Comparison of ENCODE assay signal across 1 cellular context in genomic region chr3:133753779-133754164, GRCh38.
TF ChIP-seq lines count a peak whose summit lies in the region.

No MANE protein-coding gene starts in this region.

TF ChIP-seq in K562, 482 proteins besides CTCF, POLR2A, EP300 and RAD21 (continued from another document and continues in another):
- no peak for TF ChIP-seq ZBTB9 (CRISPR knock-in tag; IDR thresholded peaks at IDR 0.05)
- TF ChIP-seq ARNT (IDR thresholded peaks at IDR 0.05), result peak in 1 of 2 experiments; percentile 90; a peak in 2 of 4 replicates
- TF ChIP-seq SAP30 (IDR thresholded peaks at IDR 0.05; ENCODE audit: borderline replicate concordance, insufficient read depth, low read depth, low read length, poor library complexity, severe bottlenecking), result no peak
- TF ChIP-seq ASH1L (IDR thresholded peaks at IDR 0.05; ENCODE audit: borderline replicate concordance, low read depth, partially characterized antibody), result no peak
- no peak for TF ChIP-seq ZNF75A (CRISPR knock-in tag; IDR thresholded peaks at IDR 0.05)
- no peak for TF ChIP-seq ZNF785 (CRISPR knock-in tag; IDR thresholded peaks at IDR 0.05)
- peak; percentile 72 to 85 for TF ChIP-seq KDM1A (IDR thresholded peaks at IDR 0.05)
- no peak for TF ChIP-seq ZKSCAN3 (CRISPR knock-in tag; IDR thresholded peaks at IDR 0.05)
- TF ChIP-seq HIVEP1 (CRISPR knock-in tag; IDR thresholded peaks at IDR 0.05), result no peak
- peak; percentile 49; the same call in 1 of the 2 replicates for TF ChIP-seq MBD2 (IDR thresholded peaks at IDR 0.05; ENCODE audit: borderline replicate concordance, low read depth)
- no peak for TF ChIP-seq SRSF7 (optimal IDR thresholded peaks at IDR 0.05; ENCODE audit: low read depth, low read length)
- TF ChIP-seq RBM39 (optimal IDR thresholded peaks at IDR 0.05; ENCODE audit: low read depth, low read length), result no peak
- no peak for TF ChIP-seq ZNF695 (CRISPR knock-in tag; IDR thresholded peaks at IDR 0.05)
- TF ChIP-seq CBX5 (IDR thresholded peaks at IDR 0.05; ENCODE audit: borderline replicate concordance, low read depth), result no peak
- TF ChIP-seq SMARCA4 (IDR thresholded peaks at IDR 0.05), result peak; percentile 84
- TF ChIP-seq ETV5 (CRISPR knock-in tag; IDR thresholded peaks at IDR 0.05; ENCODE audit: low read depth), result no peak
- TF ChIP-seq E2F6 (IDR thresholded peaks at IDR 0.05; ENCODE audit: borderline replicate concordance in 1 of 2, extremely low read depth in 1 of 2, insufficient read depth in 1 of 2, insufficient read length in 1 of 2, low read depth in 1 of 2, low read length in 1 of 2, poor library complexity in 1 of 2, severe bottlenecking in 1 of 2), result no peak
- TF ChIP-seq ZNF609 (CRISPR knock-in tag; IDR thresholded peaks at IDR 0.05; ENCODE audit: borderline replicate concordance), result no peak
- TF ChIP-seq ZBTB5 (IDR thresholded peaks at IDR 0.05), result no peak
- TF ChIP-seq ZNF316 (IDR thresholded peaks at IDR 0.05), result no peak
- TF ChIP-seq XRCC3 (IDR thresholded peaks at IDR 0.05), result no peak
- no peak for TF ChIP-seq CEBPB (tag; IDR thresholded peaks at IDR 0.05)
- TF ChIP-seq KHSRP (IDR thresholded peaks at IDR 0.05), result peak; percentile 59; the same call in 1 of the 2 replicates
- TF ChIP-seq POLR2H (tag; IDR thresholded peaks at IDR 0.05; ENCODE audit: low read depth), result no peak
- TF ChIP-seq NR2F6 (CRISPR knock-in tag; IDR thresholded peaks at IDR 0.05), result no peak
- no peak for TF ChIP-seq FOXJ2 (tag; IDR thresholded peaks at IDR 0.05)
- TF ChIP-seq TCF7 (IDR thresholded peaks at IDR 0.05; ENCODE audit: borderline replicate concordance), result no peak
- peak; percentile 43; the same call in 1 of the 2 replicates for TF ChIP-seq ZNF274 (IDR thresholded peaks at IDR 0.05; ENCODE audit: borderline replicate concordance, low read depth, low read length)
- 0 out of 6 replicates have a peak, but pooled peaks of 1 of the 3 experiments have one; percentile 34 for TF ChIP-seq ZBTB11 (CRISPR knock-in tag; IDR thresholded peaks at IDR 0.05)
- TF ChIP-seq YBX1 (IDR thresholded peaks at IDR 0.05), result no peak
- TF ChIP-seq ZFP30 (CRISPR knock-in tag; IDR thresholded peaks at IDR 0.05; ENCODE audit: borderline replicate concordance), result no peak
- no peak for TF ChIP-seq CBX1 (IDR thresholded peaks at IDR 0.05; ENCODE audit: low read depth)
- TF ChIP-seq SMARCA5 (IDR thresholded peaks at IDR 0.05), result no peak
- TF ChIP-seq L3MBTL2 (IDR thresholded peaks at IDR 0.05), result 0 out of 2 replicates have a peak, but pooled peaks have one; percentile 14
- no peak for TF ChIP-seq ETV1 (tag; conservative IDR thresholded peaks at IDR 0.05; ENCODE audit: low read depth)
- TF ChIP-seq RBM15 (IDR thresholded peaks at IDR 0.05; ENCODE audit: insufficient read depth, low read length), result no peak
- TF ChIP-seq KLF6 (CRISPR knock-in tag; IDR thresholded peaks at IDR 0.05; ENCODE audit: borderline replicate concordance), result no peak
- peak in 1 of 2 experiments; percentile 54; a peak in 2 of 4 replicates for TF ChIP-seq HDAC1 (IDR thresholded peaks at IDR 0.05)
- no peak for TF ChIP-seq SETDB1 (IDR thresholded peaks at IDR 0.05; ENCODE audit: low read length)
- no peak for TF ChIP-seq MIER1 (IDR thresholded peaks at IDR 0.05; ENCODE audit: low read depth)
- TF ChIP-seq BRF2 (IDR thresholded peaks at IDR 0.05; ENCODE audit: borderline replicate concordance, insufficient read depth, insufficient read length), result no peak
- TF ChIP-seq POLR2G (IDR thresholded peaks at IDR 0.05; ENCODE audit: low read depth, low read length), result no peak
- no peak for TF ChIP-seq HDGF (IDR thresholded peaks at IDR 0.05)
- TF ChIP-seq FOS (IDR thresholded peaks at IDR 0.05; ENCODE audit: extremely low read depth, insufficient read length), result no peak
- TF ChIP-seq TAL1 (IDR thresholded peaks at IDR 0.05), result peak; percentile 99
- no peak for TF ChIP-seq ZNF384 (IDR thresholded peaks at IDR 0.05; ENCODE audit: low read depth, low read length)
- TF ChIP-seq PTTG1 (tag; IDR thresholded peaks at IDR 0.05; ENCODE audit: low read depth), result no peak
- no peak for TF ChIP-seq SNAPC5 (CRISPR knock-in tag; IDR thresholded peaks at IDR 0.05)
- TF ChIP-seq DMBX1 (CRISPR knock-in tag; IDR thresholded peaks at IDR 0.05; ENCODE audit: borderline replicate concordance), result peak; percentile 73; the same call in 1 of the 2 replicates
- no peak for TF ChIP-seq ZNF77 (CRISPR knock-in tag; IDR thresholded peaks at IDR 0.05)
- no peak for TF ChIP-seq ZNF444 (CRISPR knock-in tag; IDR thresholded peaks at IDR 0.05)
- TF ChIP-seq BCLAF1 (IDR thresholded peaks at IDR 0.05; ENCODE audit: borderline replicate concordance in 1 of 2, control insufficient read depth in 1 of 2, low read depth in 2 of 2, low read length in 1 of 2), result no peak
- 0 out of 2 replicates have a peak, but pooled peaks have one; percentile 22 for TF ChIP-seq FOSL1 (tag; conservative IDR thresholded peaks at IDR 0.05)
